ENCODE assay signal across 8 cellular contexts in the genomic region with DNA sequence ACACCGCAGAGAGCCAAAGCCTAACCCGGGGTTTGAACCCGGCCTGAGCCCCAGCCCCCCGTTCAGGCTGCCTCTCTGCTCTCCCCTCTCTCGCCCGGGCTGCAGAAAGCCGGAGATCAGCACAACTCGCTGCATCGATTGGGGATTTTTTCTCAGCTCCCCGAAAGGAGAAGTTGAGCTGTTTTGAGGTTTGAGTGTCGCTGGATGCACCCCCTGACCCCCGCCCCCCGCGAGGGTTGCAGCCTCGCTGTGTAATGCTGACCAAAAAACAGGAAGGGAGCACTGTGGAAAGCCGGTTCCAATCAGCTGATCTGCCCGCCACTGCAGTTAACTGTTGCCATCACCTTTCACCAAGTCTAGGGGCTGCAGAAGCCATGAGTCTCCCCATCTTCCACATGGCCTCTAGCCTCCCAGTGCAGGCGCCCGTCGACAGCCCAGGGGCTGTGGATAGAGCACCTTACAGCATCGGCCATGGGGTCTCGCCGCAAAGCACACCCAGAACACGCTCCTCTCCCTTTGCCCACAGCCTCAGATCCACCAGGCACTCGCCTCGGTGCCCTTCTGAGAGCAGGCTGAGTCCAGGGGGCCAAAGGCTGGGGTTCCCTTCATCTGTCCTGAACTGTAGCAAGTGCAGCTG. TPM values are rescaled to one million over a fixed set of nuclear protein-coding genes. Genes with fewer than 3 reads are reported as not detected.
DNase-seq lines count a peak whose midpoint lies in the region; ATAC-seq and TF ChIP-seq lines count a peak whose summit lies in the region.
"Had no signal": no experiment of that assay in that cellular context is flagged by ENCODE, and none has a peak within 500 bp of the region (broad histone marks: within the 10 kb centered on the region; RNA-seq: fewer than 3 reads in every experiment).

No MANE protein-coding gene starts in this region.

- intact Hi-C loops in Right ventricle myocardium superior (cut with DNase I): no loop called here

- DNase-seq in NOMO-1 (lab: John Stamatoyannopoulos, UW; ENCODE audit: unreplicated experiment in 2 of 2) (peak; percentile 90 to 92), Right ventricle myocardium superior (peak; percentile 81), substantia nigra (lab: John Stamatoyannopoulos, UW) (peak in 26 of 49 donors; percentile 12 to 68 (median 36)), coronary artery (ENCODE audit: low spot score) (no peak), NCI-H1694 treated with DMSO at 0.1 percent for 48 hours (lab: John Stamatoyannopoulos, UW) (no peak)

- TF ChIP-seq CTCF in coronary artery (IDR thresholded peaks at IDR 0.05): no peak

- H3K4me3 ChIP-seq in coronary artery: no peak overlapping the region

- peak; percentile 70 for ATAC-seq in GM19463 (IDR thresholded peaks at IDR 0.05; ENCODE audit: unreplicated experiment)
- ATAC-seq in Right ventricle myocardium superior (ENCODE audit: poor library complexity): peak; percentile 39
- ATAC-seq in HG03108 (IDR thresholded peaks at IDR 0.05; ENCODE audit: unreplicated experiment): no peak

- peak overlapping the region; percentile 24 for H3K27ac ChIP-seq in substantia nigra (ENCODE audit: low read depth, low read length, poor library complexity, severe bottlenecking)
- peak overlapping the region in 1 of 2 donors; percentile 64 for H3K27ac ChIP-seq in coronary artery
- H3K27ac ChIP-seq: KMS-11 had no signal

RNA-seq across cellular contexts. Expression of a gene that starts 34.5 kb away (rescaled TPM):
- 32.4 TPM for total RNA-seq in Right ventricle myocardium superior

RNA-seq across cellular contexts. Expression of a gene that starts 34.8 kb away (rescaled TPM):
- 4.5 TPM for total RNA-seq in Right ventricle myocardium superior

Comparison
In these comparisons a context has a peak if more than half of its experiments do, and no peak if none do; other contexts are left out.
1. DNase-seq: peak in NOMO-1 (2 of 2), Right ventricle myocardium superior (single experiment) and substantia nigra (26 of 49); none in coronary artery (single experiment) and NCI-H1694 treated with DMSO at 0.1 percent for 48 hours (single experiment).